ENCODE assay signal across 16 cellular contexts in genomic region chr1:58939666-58940370, GRCh38.
"Had no signal": no experiment of that assay in that cellular context is flagged by ENCODE, and none has a peak within 500 bp of the region (broad histone marks: within the 10 kb centered on the region; RNA-seq: fewer than 3 reads in every experiment).

No MANE protein-coding gene starts in this region.

- H3K4me3 Mint-ChIP-seq: dendritic cell treated with granulocyte-macrophage colony-stimulating factor and Interleukin-4, amounts not matched to agents 40 ng/mL and 50 ng/mL, for 4 days; neural progenitor cell had no signal

- H3K36me3 Mint-ChIP-seq: naive thymus-derived CD8-positive, alpha-beta T cell; neural progenitor cell had no signal

- DNase-seq: heart right ventricle; hypothalamus; islet precursor cell; mammary epithelial cell; naive thymus-derived CD8-positive, alpha-beta T cell; nucleus accumbens; ovary; small intestine; stimulated activated CD4-positive, alpha-beta T cell treated with anti-CD3 and anti-CD28 coated beads, Interleukin-12 subunit alpha, Interleukin-12 subunit beta, amount 100 ng/mL, for 4 hours; stimulated activated naive CD4-positive, alpha-beta T cell treated with Interleukin-2 at 50 U/mL for 16 hours; tibial artery; upper lobe of left lung; uterus had no signal

- H3K9me3 Mint-ChIP-seq: dendritic cell treated with granulocyte-macrophage colony-stimulating factor and Interleukin-4, amounts not matched to agents 40 ng/mL and 50 ng/mL, for 4 days; naive thymus-derived CD8-positive, alpha-beta T cell; neural progenitor cell had no signal

- H3K4me1 Mint-ChIP-seq: neural progenitor cell had no signal

- H3K27ac Mint-ChIP-seq: dendritic cell treated with granulocyte-macrophage colony-stimulating factor and Interleukin-4, amounts not matched to agents 40 ng/mL and 50 ng/mL, for 4 days; neural progenitor cell had no signal

- H3K27me3 Mint-ChIP-seq: naive thymus-derived CD8-positive, alpha-beta T cell had no signal

- ATAC-seq: heart right ventricle; left lobe of liver; naive thymus-derived CD8-positive, alpha-beta T cell had no signal
